In the genomic region with DNA sequence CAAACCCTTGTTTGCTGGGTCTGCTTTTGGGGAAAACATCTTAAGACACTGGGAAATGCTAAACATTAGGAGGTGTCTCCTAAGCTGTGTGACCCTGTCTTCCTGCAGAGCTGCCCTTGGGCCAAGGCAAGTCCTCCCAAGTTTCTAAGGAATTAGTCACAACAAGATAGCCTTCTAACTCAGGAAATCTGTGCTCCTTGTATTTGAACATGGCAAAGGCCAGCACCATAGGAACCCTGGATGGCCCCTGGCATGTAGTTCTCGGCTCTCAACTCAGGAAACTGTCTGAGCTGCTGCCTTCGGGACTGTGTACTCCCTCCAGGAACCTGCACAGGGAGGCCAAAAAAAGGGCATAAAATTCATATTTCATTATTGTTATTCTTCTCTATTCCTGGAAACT, we compare ENCODE assay signal across 1 cellular context.
TF ChIP-seq lines count a peak whose summit lies in the region.

No MANE protein-coding gene starts in this region.

TF ChIP-seq in endothelial cell of umbilical vein, 7 proteins besides CTCF, POLR2A, EP300 and RAD21 (continued from another document):
- no peak for TF ChIP-seq JUN (IDR thresholded peaks at IDR 0.05; ENCODE audit: borderline replicate concordance, insufficient read depth, insufficient read length, low read depth)
- TF ChIP-seq GATA2 (IDR thresholded peaks at IDR 0.05; ENCODE audit: insufficient read depth, insufficient read length, low read depth, low read length): peak; percentile 74
